Comparison of ENCODE assay signal across 8 cellular contexts in genomic region chr1:224644553-224645154, GRCh38. TPM values are rescaled to one million over a fixed set of nuclear protein-coding genes. Genes with fewer than 3 reads are reported as not detected.
DNase-seq lines count a peak whose midpoint lies in the region; ATAC-seq and TF ChIP-seq lines count a peak whose summit lies in the region.

No MANE protein-coding gene starts in this region.

- H3K9me3 ChIP-seq in colonic mucosa: no peaks in the 10 kb centered on the region

- DNase-seq in activated gamma-delta T cell treated with Interleukin-2 at 50 U/mL for 16 hours (peak; percentile 48), activated gamma-delta T cell (lab: John Stamatoyannopoulos, UW) (no peak), NCI-H345 (lab: John Stamatoyannopoulos, UW) (peak; percentile 54), colonic mucosa (peak; percentile 73), memory B cell (ENCODE audit: low spot score in 2 of 2) (peak; percentile 35 to 38)
- DNase-seq in activated CD4-positive, alpha-beta T cell treated with anti-CD3 and anti-CD28 coated beads for 36 hours: peak; percentile 74
- peak; percentile 72 for DNase-seq in stimulated activated CD8-positive, alpha-beta memory T cell treated with anti-CD3 and anti-CD28 coated beads, Interleukin-4, amount 100 ng/mL, for 48 hours

- H3K4me1 ChIP-seq in colonic mucosa: no peaks in the 10 kb centered on the region

- H3K4me3 Mint-ChIP-seq in activated CD4-positive, alpha-beta T cell treated with anti-CD3 and anti-CD28 coated beads for 36 hours: no peak overlapping the region
- no peak overlapping the region for H3K4me3 Mint-ChIP-seq in memory B cell

- H3K4me1 Mint-ChIP-seq in activated CD4-positive, alpha-beta T cell treated with anti-CD3 and anti-CD28 coated beads for 36 hours: no peaks in the 10 kb centered on the region
- H3K4me1 Mint-ChIP-seq in memory B cell: no peaks in the 10 kb centered on the region

- TF ChIP-seq CTCF in colonic mucosa (IDR thresholded peaks at IDR 0.05): peak; percentile 89

- H3K4me3 ChIP-seq in colonic mucosa: no peak overlapping the region

- intact Hi-C loops in activated CD4-positive, alpha-beta T cell treated with anti-CD3 and anti-CD28 coated beads for 36 hours (cut with DNase I, micrococcal nuclease): loop anchor here (1.0 to 5.0 kb wide), 7 partner anchors 20 to 278 kb away; no protein-coding TSS in a partner anchor
- intact Hi-C loops in colonic mucosa (cut with DNase I): loop anchor here (5.0 kb wide), 2 partner anchors 208 to 278 kb away; no protein-coding TSS in a partner anchor

- H3K27ac Mint-ChIP-seq in activated CD4-positive, alpha-beta T cell treated with anti-CD3 and anti-CD28 coated beads for 36 hours: no peak overlapping the region
- no peak overlapping the region for H3K27ac Mint-ChIP-seq in memory B cell

- no peaks in the 10 kb centered on the region for H3K36me3 ChIP-seq in colonic mucosa

- H3K36me3 Mint-ChIP-seq in activated CD4-positive, alpha-beta T cell treated with anti-CD3 and anti-CD28 coated beads for 36 hours (ENCODE audit: low read depth): no peaks in the 10 kb centered on the region
- no peaks in the 10 kb centered on the region for H3K36me3 Mint-ChIP-seq in memory B cell

- no peak overlapping the region for H3K9ac ChIP-seq in colonic mucosa (ENCODE audit: low read depth in 2 of 2, low read length in 2 of 2)

- no peak overlapping the region for H3K27ac ChIP-seq in colonic mucosa

- ATAC-seq in HG02870 (IDR thresholded peaks at IDR 0.05; ENCODE audit: unreplicated experiment) (peak; percentile 56), memory B cell (ENCODE audit: low read depth) (peak; percentile 46)
- peak; percentile 85 for ATAC-seq in activated CD4-positive, alpha-beta T cell treated with anti-CD3 and anti-CD28 coated beads for 36 hours

- no peaks in the 10 kb centered on the region for H3K9me3 Mint-ChIP-seq in activated CD4-positive, alpha-beta T cell treated with anti-CD3 and anti-CD28 coated beads for 36 hours (ENCODE audit: low read depth)
- H3K9me3 Mint-ChIP-seq in memory B cell: no peaks in the 10 kb centered on the region

- CTCF ChIA-PET in activated CD4-positive, alpha-beta T cell treated with anti-CD3 and anti-CD28 coated beads for 36 hours (lab: Charles Lee): interaction anchor here (0.6 to 1.8 kb wide), 15 partner anchors 8 to 280 kb away, joined by 3 to 10 read pairs (median 3); no protein-coding TSS in a partner anchor

- H3K27me3 ChIP-seq in colonic mucosa: no peaks in the 10 kb centered on the region

- no peaks in the 10 kb centered on the region for H3K27me3 Mint-ChIP-seq in activated CD4-positive, alpha-beta T cell treated with anti-CD3 and anti-CD28 coated beads for 36 hours
- H3K27me3 Mint-ChIP-seq in memory B cell: peaks cover 14% of the 10 kb centered on the region

- POLR2A ChIA-PET in activated CD4-positive, alpha-beta T cell treated with anti-CD3 and anti-CD28 coated beads for 36 hours (lab: Charles Lee): no interaction called here

RNA-seq across cellular contexts. Expression of gene CNIH3, which starts 28.5 kb away (rescaled TPM):
- 1 to 10 TPM; 1.5 to 1.8 TPM for total RNA-seq in activated CD4-positive, alpha-beta T cell treated with anti-CD3 and anti-CD28 coated beads for 36 hours
- total RNA-seq in colonic mucosa: 1 to 10 TPM in 1 of 2 donors, under 1 TPM in 1; 0.69 to 1.4 TPM
